Comparison of ENCODE assay signal across 1 cellular context in the genomic region with DNA sequence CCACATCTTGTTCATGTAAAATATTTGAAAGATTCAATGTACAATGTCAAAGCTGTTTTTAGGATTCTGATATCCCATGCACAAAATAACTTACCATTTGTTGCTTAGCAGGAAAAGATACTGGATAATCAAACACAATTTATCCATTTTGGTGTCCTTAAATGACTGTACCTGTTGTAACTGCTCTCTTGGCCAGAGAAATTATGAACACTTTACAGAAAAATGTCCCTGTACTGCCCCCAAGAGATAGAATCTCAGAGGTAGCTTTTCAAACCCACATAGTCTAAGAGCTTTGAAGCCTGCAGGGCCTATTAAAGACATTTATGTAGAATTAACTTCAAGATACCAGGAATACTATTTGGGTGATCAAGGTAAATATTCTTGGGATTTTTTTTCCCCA.
TF ChIP-seq lines count a peak whose summit lies in the region.

No MANE protein-coding gene starts in this region.

TF ChIP-seq in GM12878, 131 proteins besides CTCF, POLR2A, EP300 and RAD21:
- TF ChIP-seq, protein P1, sequence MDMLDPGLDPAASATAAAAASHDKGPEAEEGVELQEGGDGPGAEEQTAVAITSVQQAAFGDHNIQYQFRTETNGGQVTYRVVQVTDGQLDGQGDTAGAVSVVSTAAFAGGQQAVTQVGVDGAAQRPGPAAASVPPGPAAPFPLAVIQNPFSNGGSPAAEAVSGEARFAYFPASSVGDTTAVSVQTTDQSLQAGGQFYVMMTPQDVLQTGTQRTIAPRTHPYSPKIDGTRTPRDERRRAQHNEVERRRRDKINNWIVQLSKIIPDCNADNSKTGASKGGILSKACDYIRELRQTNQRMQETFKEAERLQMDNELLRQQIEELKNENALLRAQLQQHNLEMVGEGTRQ (IDR thresholded peaks at IDR 0.05; ENCODE audit: borderline replicate concordance, low read depth, low read length), result no peak
- TF ChIP-seq E2F8 (IDR thresholded peaks at IDR 0.05; ENCODE audit: low read depth, partially characterized antibody), result no peak
- TF ChIP-seq SMC3 (IDR thresholded peaks at IDR 0.05; ENCODE audit: borderline replicate concordance, low read length), result peak; percentile 64; the same call in 1 of the 2 replicates
